30 cellular contexts compared by ENCODE assay signal in the genomic region with DNA sequence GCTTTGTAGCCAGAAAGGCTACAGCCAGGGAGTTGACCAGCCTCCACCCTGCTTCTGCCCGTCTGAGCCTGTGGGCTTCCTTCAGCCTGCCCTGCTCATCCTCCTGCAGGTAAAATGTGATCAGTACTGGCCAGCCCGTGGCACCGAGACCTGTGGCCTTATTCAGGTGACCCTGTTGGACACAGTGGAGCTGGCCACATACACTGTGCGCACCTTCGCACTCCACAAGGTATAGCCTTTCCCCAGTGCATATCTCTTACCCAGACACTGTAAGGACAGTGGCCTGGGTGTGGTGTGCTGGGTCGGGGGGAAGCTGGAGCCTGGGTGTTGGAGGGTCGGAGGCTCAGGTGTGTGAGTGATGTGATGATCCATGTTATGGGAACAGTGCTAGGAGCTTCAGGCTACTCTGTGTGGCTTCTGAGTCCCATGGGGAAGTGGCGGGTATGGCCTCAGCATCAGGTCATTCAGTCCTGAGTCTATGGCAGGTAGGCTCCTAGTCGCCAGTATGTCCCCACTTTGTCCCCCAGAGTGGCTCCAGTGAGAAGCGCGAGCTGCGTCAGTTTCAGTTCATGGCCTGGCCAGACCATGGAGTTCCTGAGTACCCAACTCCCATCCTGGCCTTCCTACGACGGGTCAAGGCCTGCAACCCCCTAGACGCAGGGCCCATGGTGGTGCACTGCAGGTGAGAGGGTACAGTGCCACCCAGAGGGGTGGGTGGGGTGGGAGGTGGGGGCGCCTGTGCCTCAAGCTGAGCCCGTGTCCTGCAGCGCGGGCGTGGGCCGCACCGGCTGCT.
"Had no signal": no experiment of that assay in that cellular context is flagged by ENCODE, and none has a peak within 500 bp of the region (broad histone marks: within the 10 kb centered on the region; RNA-seq: fewer than 3 reads in every experiment).

No MANE protein-coding gene starts in this region.

- H3K9me3 Mint-ChIP-seq: activated CD4-positive, alpha-beta memory T cell treated with anti-CD3 and anti-CD28 coated beads for 36 hours; activated CD4-positive, alpha-beta T cell treated with anti-CD3 and anti-CD28 coated beads, Interleukin-2, amount 10 ng/mL, durations not matched to agents 24 days and 14 days; activated naive CD4-positive, alpha-beta T cell treated with anti-CD3 and anti-CD28 coated beads for 36 hours; activated naive CD4-positive, alpha-beta T cell treated with anti-CD3 and anti-CD28 coated beads, Interleukin-2, amount 50 U/mL, for 72 hours; activated naive CD8-positive, alpha-beta T cell treated with anti-CD3 and anti-CD28 coated beads, Interleukin-2, amount 10 ng/mL, durations not matched to agents 7 days and 5 days; activated T-cell treated with anti-CD3 and anti-CD28 coated beads, Interleukin-2, amount 50 U/mL, for 24 hours; activated T-cell treated with anti-CD3 and anti-CD28 coated beads, Interleukin-2, amount 50 U/mL, for 72 hours; brain; central memory CD8-positive, alpha-beta T cell had no signal

- H3K4me3 ChIP-seq: ascending aorta, breast epithelium, esophagus squamous epithelium, gastroesophageal sphincter had no signal

- H3K9me3 ChIP-seq: ascending aorta, breast epithelium, esophagus squamous epithelium, gastroesophageal sphincter had no signal

- DNase-seq: activated CD4-positive, alpha-beta memory T cell treated with anti-CD3 and anti-CD28 coated beads for 36 hours; activated CD4-positive, alpha-beta T cell treated with anti-CD3 and anti-CD28 coated beads for 36 hours; activated CD4-positive, alpha-beta T cell treated with anti-CD3 and anti-CD28 coated beads, Interleukin-2, amount 10 ng/mL, durations not matched to agents 24 days and 14 days; activated CD4-positive, CD25-positive, alpha-beta regulatory T cell; activated CD4-positive, CD25-positive, alpha-beta regulatory T cell treated with anti-CD3 and anti-CD28 coated beads, Interleukin-2, amount 50 U/mL, for 72 hours; activated CD8-positive, alpha-beta memory T cell treated with anti-CD3 and anti-CD28 coated beads, Interleukin-2, amount 10 ng/mL, durations not matched to agents 7 days and 5 days; activated CD8-positive, alpha-beta memory T cell treated with anti-CD3 and anti-CD28 coated beads, Interleukin-2, amount 50 U/mL, for 4 hours; activated CD8-positive, alpha-beta T cell treated with anti-CD3 and anti-CD28 coated beads, Interleukin-2, amount 10 ng/mL, durations not matched to agents 7 days and 5 days; activated gamma-delta T cell treated with Interleukin-2 at 50 U/mL for 16 hours; activated naive CD4-positive, alpha-beta T cell treated with anti-CD3 and anti-CD28 coated beads for 36 hours; activated naive CD8-positive, alpha-beta T cell treated with anti-CD3 and anti-CD28 coated beads, Interleukin-2, amount 10 ng/mL, durations not matched to agents 7 days and 5 days; activated T-cell treated with anti-CD3 and anti-CD28 coated beads for 4 hours; activated T-cell treated with anti-CD3 and anti-CD28 coated beads, Interleukin-2, amount 50 U/mL, for 24 hours; activated T-cell treated with anti-CD3 and anti-CD28 coated beads, Interleukin-2, amount 50 U/mL, for 72 hours; cortex of kidney; dermis blood vessel endothelial cell; effector CD8-positive, alpha-beta T cell; esophagus squamous epithelium; foreskin melanocyte; T-helper 2 cell had no signal

- H3K27me3 Mint-ChIP-seq: activated CD4-positive, alpha-beta memory T cell treated with anti-CD3 and anti-CD28 coated beads for 36 hours; activated CD4-positive, alpha-beta T cell treated with anti-CD3 and anti-CD28 coated beads for 36 hours; activated CD4-positive, alpha-beta T cell treated with anti-CD3 and anti-CD28 coated beads, Interleukin-2, amount 10 ng/mL, durations not matched to agents 24 days and 14 days; activated CD8-positive, alpha-beta memory T cell treated with anti-CD3 and anti-CD28 coated beads, Interleukin-2, amount 10 ng/mL, durations not matched to agents 7 days and 5 days; activated naive CD8-positive, alpha-beta T cell treated with anti-CD3 and anti-CD28 coated beads, Interleukin-2, amount 10 ng/mL, durations not matched to agents 7 days and 5 days; activated T-cell treated with anti-CD3 and anti-CD28 coated beads, Interleukin-2, amount 50 U/mL, for 24 hours; brain; central memory CD8-positive, alpha-beta T cell had no signal

- H3K27ac Mint-ChIP-seq: activated CD4-positive, alpha-beta memory T cell treated with anti-CD3 and anti-CD28 coated beads for 36 hours; activated CD4-positive, alpha-beta T cell treated with anti-CD3 and anti-CD28 coated beads for 36 hours; activated CD4-positive, alpha-beta T cell treated with anti-CD3 and anti-CD28 coated beads, Interleukin-2, amount 10 ng/mL, durations not matched to agents 24 days and 14 days; activated CD8-positive, alpha-beta memory T cell treated with anti-CD3 and anti-CD28 coated beads, Interleukin-2, amount 10 ng/mL, durations not matched to agents 7 days and 5 days; activated CD8-positive, alpha-beta T cell treated with anti-CD3 and anti-CD28 coated beads, Interleukin-2, amount 10 ng/mL, durations not matched to agents 7 days and 5 days; activated naive CD4-positive, alpha-beta T cell treated with anti-CD3 and anti-CD28 coated beads for 36 hours; activated naive CD4-positive, alpha-beta T cell treated with anti-CD3 and anti-CD28 coated beads, Interleukin-2, amount 50 U/mL, for 72 hours; activated naive CD8-positive, alpha-beta T cell treated with anti-CD3 and anti-CD28 coated beads, Interleukin-2, amount 10 ng/mL, durations not matched to agents 7 days and 5 days; activated T-cell treated with anti-CD3 and anti-CD28 coated beads, Interleukin-2, amount 50 U/mL, for 24 hours; activated T-cell treated with anti-CD3 and anti-CD28 coated beads, Interleukin-2, amount 50 U/mL, for 72 hours; brain had no signal

- H3K4me1 Mint-ChIP-seq: activated CD4-positive, alpha-beta T cell treated with anti-CD3 and anti-CD28 coated beads for 36 hours; activated CD4-positive, alpha-beta T cell treated with anti-CD3 and anti-CD28 coated beads, Interleukin-2, amount 10 ng/mL, durations not matched to agents 24 days and 14 days; activated CD8-positive, alpha-beta memory T cell treated with anti-CD3 and anti-CD28 coated beads, Interleukin-2, amount 10 ng/mL, durations not matched to agents 7 days and 5 days; activated naive CD8-positive, alpha-beta T cell treated with anti-CD3 and anti-CD28 coated beads, Interleukin-2, amount 10 ng/mL, durations not matched to agents 7 days and 5 days; brain; central memory CD8-positive, alpha-beta T cell had no signal

- H3K4me1 ChIP-seq: ascending aorta, breast epithelium, esophagus squamous epithelium, gastroesophageal sphincter had no signal

- H3K36me3 Mint-ChIP-seq: activated CD4-positive, alpha-beta memory T cell treated with anti-CD3 and anti-CD28 coated beads for 36 hours; activated CD8-positive, alpha-beta memory T cell treated with anti-CD3 and anti-CD28 coated beads, Interleukin-2, amount 10 ng/mL, durations not matched to agents 7 days and 5 days; activated naive CD4-positive, alpha-beta T cell treated with anti-CD3 and anti-CD28 coated beads, Interleukin-2, amount 50 U/mL, for 72 hours; activated naive CD8-positive, alpha-beta T cell treated with anti-CD3 and anti-CD28 coated beads, Interleukin-2, amount 10 ng/mL, durations not matched to agents 7 days and 5 days had no signal

- FAIRE-seq: colon, endometrium, endothelial cell of umbilical vein had no signal

- ATAC-seq: activated CD4-positive, alpha-beta T cell treated with anti-CD3 and anti-CD28 coated beads for 36 hours; activated CD8-positive, alpha-beta memory T cell treated with anti-CD3 and anti-CD28 coated beads, Interleukin-2, amount 10 ng/mL, durations not matched to agents 7 days and 5 days; activated CD8-positive, alpha-beta T cell treated with anti-CD3 and anti-CD28 coated beads, Interleukin-2, amount 10 ng/mL, durations not matched to agents 7 days and 5 days; activated T-cell treated with anti-CD3 and anti-CD28 coated beads, Interleukin-2, amount 50 U/mL, for 72 hours; gastroesophageal sphincter had no signal

- H3K27ac ChIP-seq: ascending aorta, breast epithelium, epithelial cell of prostate, esophagus squamous epithelium, gastroesophageal sphincter had no signal

- H3K27me3 ChIP-seq: ascending aorta, breast epithelium, esophagus squamous epithelium, gastroesophageal sphincter had no signal

- H3K4me3 Mint-ChIP-seq: activated CD4-positive, alpha-beta memory T cell treated with anti-CD3 and anti-CD28 coated beads for 36 hours; activated CD4-positive, alpha-beta T cell treated with anti-CD3 and anti-CD28 coated beads for 36 hours; activated CD4-positive, alpha-beta T cell treated with anti-CD3 and anti-CD28 coated beads, Interleukin-2, amount 10 ng/mL, durations not matched to agents 24 days and 14 days; activated CD8-positive, alpha-beta memory T cell treated with anti-CD3 and anti-CD28 coated beads, Interleukin-2, amount 10 ng/mL, durations not matched to agents 7 days and 5 days; activated CD8-positive, alpha-beta T cell treated with anti-CD3 and anti-CD28 coated beads, Interleukin-2, amount 10 ng/mL, durations not matched to agents 7 days and 5 days; activated naive CD4-positive, alpha-beta T cell treated with anti-CD3 and anti-CD28 coated beads for 36 hours; activated naive CD8-positive, alpha-beta T cell treated with anti-CD3 and anti-CD28 coated beads, Interleukin-2, amount 10 ng/mL, durations not matched to agents 7 days and 5 days; activated T-cell treated with anti-CD3 and anti-CD28 coated beads, Interleukin-2, amount 50 U/mL, for 24 hours; activated T-cell treated with anti-CD3 and anti-CD28 coated beads, Interleukin-2, amount 50 U/mL, for 72 hours; brain; central memory CD8-positive, alpha-beta T cell had no signal
